Comparison of ENCODE assay signal across 14 cellular contexts in genomic region chr17:52470553-52470952, GRCh38.
"Had no signal": no experiment of that assay in that cellular context is flagged by ENCODE, and none has a peak within 500 bp of the region (broad histone marks: within the 10 kb centered on the region; RNA-seq: fewer than 3 reads in every experiment).

No MANE protein-coding gene starts in this region.

- H3K4me1 Mint-ChIP-seq: activated CD4-positive, alpha-beta T cell treated with anti-CD3 and anti-CD28 coated beads for 36 hours; activated naive CD8-positive, alpha-beta T cell treated with anti-CD3 and anti-CD28 coated beads, Interleukin-2, amount 10 ng/mL, durations not matched to agents 7 days and 5 days; naive B cell had no signal

- H3K27me3 ChIP-seq: breast epithelium, neutrophil, stomach had no signal

- H3K27me3 Mint-ChIP-seq: activated CD4-positive, alpha-beta T cell treated with anti-CD3 and anti-CD28 coated beads for 36 hours; activated CD8-positive, alpha-beta T cell treated with anti-CD3 and anti-CD28 coated beads for 36 hours; activated naive CD8-positive, alpha-beta T cell treated with anti-CD3 and anti-CD28 coated beads, Interleukin-2, amount 10 ng/mL, durations not matched to agents 7 days and 5 days; naive B cell had no signal

- H3K27ac ChIP-seq: breast epithelium, dorsolateral prefrontal cortex, neutrophil, skin epidermis, stomach had no signal

- H3K36me3 ChIP-seq: breast epithelium, neutrophil, stomach had no signal

- H3K4me3 Mint-ChIP-seq: activated CD4-positive, alpha-beta T cell treated with anti-CD3 and anti-CD28 coated beads for 36 hours; activated CD8-positive, alpha-beta T cell treated with anti-CD3 and anti-CD28 coated beads for 36 hours; activated naive CD8-positive, alpha-beta T cell treated with anti-CD3 and anti-CD28 coated beads, Interleukin-2, amount 10 ng/mL, durations not matched to agents 7 days and 5 days; naive B cell had no signal

- H3K4me1 ChIP-seq: breast epithelium, stomach had no signal

- H3K27ac Mint-ChIP-seq: activated CD4-positive, alpha-beta T cell treated with anti-CD3 and anti-CD28 coated beads for 36 hours; activated CD8-positive, alpha-beta T cell treated with anti-CD3 and anti-CD28 coated beads for 36 hours; activated naive CD8-positive, alpha-beta T cell treated with anti-CD3 and anti-CD28 coated beads, Interleukin-2, amount 10 ng/mL, durations not matched to agents 7 days and 5 days; naive B cell had no signal

- H3K9me3 ChIP-seq: breast epithelium, neutrophil, stomach had no signal

- H3K4me3 ChIP-seq: breast epithelium, dorsolateral prefrontal cortex, lung, skin epidermis, stomach had no signal

- H3K36me3 Mint-ChIP-seq: activated naive CD8-positive, alpha-beta T cell treated with anti-CD3 and anti-CD28 coated beads, Interleukin-2, amount 10 ng/mL, durations not matched to agents 7 days and 5 days; naive B cell had no signal

- H3K9me3 Mint-ChIP-seq: activated CD8-positive, alpha-beta T cell treated with anti-CD3 and anti-CD28 coated beads for 36 hours; activated naive CD8-positive, alpha-beta T cell treated with anti-CD3 and anti-CD28 coated beads, Interleukin-2, amount 10 ng/mL, durations not matched to agents 7 days and 5 days had no signal

- ATAC-seq: activated CD4-positive, alpha-beta T cell treated with anti-CD3 and anti-CD28 coated beads for 36 hours; activated CD8-positive, alpha-beta T cell treated with anti-CD3 and anti-CD28 coated beads for 36 hours; esophagus mucosa had no signal

- DNase-seq: activated CD4-positive, alpha-beta T cell treated with anti-CD3 and anti-CD28 coated beads for 36 hours; activated CD8-positive, alpha-beta memory T cell treated with anti-CD3 and anti-CD28 coated beads, Interleukin-2, amount 50 U/mL, for 4 hours; activated CD8-positive, alpha-beta T cell treated with anti-CD3 and anti-CD28 coated beads for 36 hours; activated naive CD8-positive, alpha-beta T cell treated with anti-CD3 and anti-CD28 coated beads, Interleukin-2, amount 10 ng/mL, durations not matched to agents 7 days and 5 days; anterior cingulate cortex; dorsolateral prefrontal cortex; naive B cell; posterior cingulate gyrus; stomach had no signal
